In the genomic region with DNA sequence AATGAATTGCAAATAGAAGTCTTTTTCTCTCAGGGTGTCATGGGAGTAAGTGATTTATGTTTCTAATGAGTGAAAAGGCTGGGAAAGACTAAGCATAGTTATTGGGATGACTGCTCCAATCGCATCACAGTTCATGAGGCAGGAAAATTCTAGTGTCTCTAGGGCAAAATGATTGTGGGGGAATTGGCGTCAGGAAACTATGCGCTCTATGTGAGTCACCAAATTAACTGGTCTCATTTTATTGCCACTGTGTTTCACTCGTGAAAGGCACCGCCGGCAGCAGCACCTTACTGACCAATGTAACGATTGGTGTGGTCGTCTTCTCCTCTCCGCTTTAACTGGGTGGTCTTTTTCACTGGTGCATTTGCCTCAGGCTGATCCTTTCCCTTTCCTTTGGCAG, we compare ENCODE assay signal across 1 cellular context.
TF ChIP-seq lines count a peak whose summit lies in the region.

No MANE protein-coding gene starts in this region.

TF ChIP-seq in SK-N-SH, 30 proteins besides CTCF, POLR2A, EP300 and RAD21 (continued from another document):
- TF ChIP-seq, protein P1, sequence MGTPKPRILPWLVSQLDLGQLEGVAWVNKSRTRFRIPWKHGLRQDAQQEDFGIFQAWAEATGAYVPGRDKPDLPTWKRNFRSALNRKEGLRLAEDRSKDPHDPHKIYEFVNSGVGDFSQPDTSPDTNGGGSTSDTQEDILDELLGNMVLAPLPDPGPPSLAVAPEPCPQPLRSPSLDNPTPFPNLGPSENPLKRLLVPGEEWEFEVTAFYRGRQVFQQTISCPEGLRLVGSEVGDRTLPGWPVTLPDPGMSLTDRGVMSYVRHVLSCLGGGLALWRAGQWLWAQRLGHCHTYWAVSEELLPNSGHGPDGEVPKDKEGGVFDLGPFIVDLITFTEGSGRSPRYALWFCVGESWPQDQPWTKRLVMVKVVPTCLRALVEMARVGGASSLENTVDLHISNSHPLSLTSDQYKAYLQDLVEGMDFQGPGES (IDR thresholded peaks at IDR 0.05; ENCODE audit: low read depth, low read length) = no peak
- TF ChIP-seq, protein P2, sequence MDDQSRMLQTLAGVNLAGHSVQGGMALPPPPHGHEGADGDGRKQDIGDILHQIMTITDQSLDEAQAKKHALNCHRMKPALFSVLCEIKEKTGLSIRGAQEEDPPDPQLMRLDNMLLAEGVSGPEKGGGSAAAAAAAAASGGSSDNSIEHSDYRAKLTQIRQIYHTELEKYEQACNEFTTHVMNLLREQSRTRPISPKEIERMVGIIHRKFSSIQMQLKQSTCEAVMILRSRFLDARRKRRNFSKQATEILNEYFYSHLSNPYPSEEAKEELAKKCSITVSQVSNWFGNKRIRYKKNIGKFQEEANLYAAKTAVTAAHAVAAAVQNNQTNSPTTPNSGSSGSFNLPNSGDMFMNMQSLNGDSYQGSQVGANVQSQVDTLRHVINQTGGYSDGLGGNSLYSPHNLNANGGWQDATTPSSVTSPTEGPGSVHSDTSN (IDR thresholded peaks at IDR 0.05) = no peak
- TF ChIP-seq, protein P3, sequence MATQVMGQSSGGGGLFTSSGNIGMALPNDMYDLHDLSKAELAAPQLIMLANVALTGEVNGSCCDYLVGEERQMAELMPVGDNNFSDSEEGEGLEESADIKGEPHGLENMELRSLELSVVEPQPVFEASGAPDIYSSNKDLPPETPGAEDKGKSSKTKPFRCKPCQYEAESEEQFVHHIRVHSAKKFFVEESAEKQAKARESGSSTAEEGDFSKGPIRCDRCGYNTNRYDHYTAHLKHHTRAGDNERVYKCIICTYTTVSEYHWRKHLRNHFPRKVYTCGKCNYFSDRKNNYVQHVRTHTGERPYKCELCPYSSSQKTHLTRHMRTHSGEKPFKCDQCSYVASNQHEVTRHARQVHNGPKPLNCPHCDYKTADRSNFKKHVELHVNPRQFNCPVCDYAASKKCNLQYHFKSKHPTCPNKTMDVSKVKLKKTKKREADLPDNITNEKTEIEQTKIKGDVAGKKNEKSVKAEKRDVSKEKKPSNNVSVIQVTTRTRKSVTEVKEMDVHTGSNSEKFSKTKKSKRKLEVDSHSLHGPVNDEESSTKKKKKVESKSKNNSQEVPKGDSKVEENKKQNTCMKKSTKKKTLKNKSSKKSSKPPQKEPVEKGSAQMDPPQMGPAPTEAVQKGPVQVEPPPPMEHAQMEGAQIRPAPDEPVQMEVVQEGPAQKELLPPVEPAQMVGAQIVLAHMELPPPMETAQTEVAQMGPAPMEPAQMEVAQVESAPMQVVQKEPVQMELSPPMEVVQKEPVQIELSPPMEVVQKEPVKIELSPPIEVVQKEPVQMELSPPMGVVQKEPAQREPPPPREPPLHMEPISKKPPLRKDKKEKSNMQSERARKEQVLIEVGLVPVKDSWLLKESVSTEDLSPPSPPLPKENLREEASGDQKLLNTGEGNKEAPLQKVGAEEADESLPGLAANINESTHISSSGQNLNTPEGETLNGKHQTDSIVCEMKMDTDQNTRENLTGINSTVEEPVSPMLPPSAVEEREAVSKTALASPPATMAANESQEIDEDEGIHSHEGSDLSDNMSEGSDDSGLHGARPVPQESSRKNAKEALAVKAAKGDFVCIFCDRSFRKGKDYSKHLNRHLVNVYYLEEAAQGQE (IDR thresholded peaks at IDR 0.05; ENCODE audit: low read depth, low read length) = no peak
- TF ChIP-seq, protein P4, sequence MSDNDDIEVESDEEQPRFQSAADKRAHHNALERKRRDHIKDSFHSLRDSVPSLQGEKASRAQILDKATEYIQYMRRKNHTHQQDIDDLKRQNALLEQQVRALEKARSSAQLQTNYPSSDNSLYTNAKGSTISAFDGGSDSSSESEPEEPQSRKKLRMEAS (IDR thresholded peaks at IDR 0.05; ENCODE audit: low read depth) = no peak
- TF ChIP-seq SMC3 (IDR thresholded peaks at IDR 0.05; ENCODE audit: low read depth, low read length) (no peak), FOXM1 (IDR thresholded peaks at IDR 0.05; ENCODE audit: low read depth) (no peak), MXI1 (IDR thresholded peaks at IDR 0.05; ENCODE audit: low read depth, low read length) (no peak), GATA2 (CRISPR knock-in tag; IDR thresholded peaks at IDR 0.05) (no peak), FOXJ3 (CRISPR knock-in tag; IDR thresholded peaks at IDR 0.05) (no peak), FOSL2 (IDR thresholded peaks at IDR 0.05; ENCODE audit: borderline replicate concordance, low read depth) (no peak), TEAD4 (IDR thresholded peaks at IDR 0.05; ENCODE audit: borderline replicate concordance, insufficient read depth) (no peak), RFX5 (IDR thresholded peaks at IDR 0.05; ENCODE audit: low read length) (no peak)
